ENCODE assay signal across 1 cellular context in the genomic region with DNA sequence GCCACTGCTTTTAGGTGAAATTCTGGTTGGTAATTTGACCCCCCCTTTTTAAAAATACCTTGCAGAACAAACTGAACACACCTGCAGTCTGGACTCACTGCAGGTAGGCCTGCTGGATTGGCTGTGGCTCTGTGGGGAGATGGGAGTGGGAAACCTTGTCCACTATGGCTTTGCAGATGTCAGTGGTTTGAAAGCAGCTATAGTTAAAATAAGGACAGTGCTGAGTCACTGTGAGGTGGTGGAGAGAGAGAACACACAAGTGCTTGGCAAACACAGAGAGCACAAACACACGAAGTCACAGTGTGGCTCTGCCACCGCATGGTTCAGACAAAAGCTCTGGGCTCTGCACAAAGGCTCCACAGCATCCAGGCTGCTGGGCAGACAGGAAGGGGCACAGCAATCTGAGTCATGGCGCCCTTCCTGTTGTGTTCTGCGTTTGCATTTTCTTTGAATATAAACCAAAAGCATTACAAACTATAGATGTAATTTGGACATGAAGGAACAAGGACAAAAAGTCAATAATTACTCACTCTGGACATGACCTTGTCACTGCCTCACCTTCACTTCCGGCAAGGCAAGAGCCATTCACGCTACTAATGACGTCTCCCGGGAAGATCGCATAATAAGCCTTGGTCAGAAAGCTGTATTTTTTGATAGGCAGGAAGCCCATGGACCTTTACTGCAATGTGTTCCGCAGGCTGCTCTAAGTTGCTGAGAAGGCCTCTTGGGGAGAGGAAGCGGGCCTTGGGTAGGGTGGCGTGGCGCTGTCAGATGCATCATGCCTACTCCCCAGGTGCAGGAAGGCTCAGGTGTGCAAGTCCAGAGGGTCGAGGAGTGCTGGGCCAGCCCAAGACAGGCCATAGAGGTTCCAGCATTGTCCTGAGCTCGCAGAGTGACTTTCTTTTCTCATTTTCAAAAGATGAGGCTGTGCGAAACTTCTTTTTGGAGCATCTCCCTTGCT.
TF ChIP-seq lines count a peak whose summit lies in the region.

No MANE protein-coding gene starts in this region.

TF ChIP-seq in HepG2, 621 proteins besides CTCF, POLR2A, EP300 and RAD21 (continued from another document and continues in another):
- TF ChIP-seq, protein P1, sequence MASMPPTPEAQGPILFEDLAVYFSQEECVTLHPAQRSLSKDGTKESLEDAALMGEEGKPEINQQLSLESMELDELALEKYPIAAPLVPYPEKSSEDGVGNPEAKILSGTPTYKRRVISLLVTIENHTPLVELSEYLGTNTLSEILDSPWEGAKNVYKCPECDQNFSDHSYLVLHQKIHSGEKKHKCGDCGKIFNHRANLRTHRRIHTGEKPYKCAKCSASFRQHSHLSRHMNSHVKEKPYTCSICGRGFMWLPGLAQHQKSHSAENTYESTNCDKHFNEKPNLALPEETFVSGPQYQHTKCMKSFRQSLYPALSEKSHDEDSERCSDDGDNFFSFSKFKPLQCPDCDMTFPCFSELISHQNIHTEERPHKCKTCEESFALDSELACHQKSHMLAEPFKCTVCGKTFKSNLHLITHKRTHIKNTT (CRISPR knock-in tag; IDR thresholded peaks at IDR 0.05) = no peak
- TF ChIP-seq SP5 (CRISPR knock-in tag; IDR thresholded peaks at IDR 0.05; ENCODE audit: borderline replicate concordance, low read depth) = no peak
- 0 out of 2 replicates have a peak, but pooled peaks have one; percentile 16 for TF ChIP-seq RBFOX2 (IDR thresholded peaks at IDR 0.05; ENCODE audit: low read depth, low read length)
- peak; percentile 73 for TF ChIP-seq RNF2 (conservative IDR thresholded peaks at IDR 0.05; ENCODE audit: low read depth)
- TF ChIP-seq ZNF510 (CRISPR knock-in tag; IDR thresholded peaks at IDR 0.05; ENCODE audit: low read depth) = 0 out of 2 replicates have a peak, but pooled peaks have one; percentile 59
- TF ChIP-seq, protein P2, sequence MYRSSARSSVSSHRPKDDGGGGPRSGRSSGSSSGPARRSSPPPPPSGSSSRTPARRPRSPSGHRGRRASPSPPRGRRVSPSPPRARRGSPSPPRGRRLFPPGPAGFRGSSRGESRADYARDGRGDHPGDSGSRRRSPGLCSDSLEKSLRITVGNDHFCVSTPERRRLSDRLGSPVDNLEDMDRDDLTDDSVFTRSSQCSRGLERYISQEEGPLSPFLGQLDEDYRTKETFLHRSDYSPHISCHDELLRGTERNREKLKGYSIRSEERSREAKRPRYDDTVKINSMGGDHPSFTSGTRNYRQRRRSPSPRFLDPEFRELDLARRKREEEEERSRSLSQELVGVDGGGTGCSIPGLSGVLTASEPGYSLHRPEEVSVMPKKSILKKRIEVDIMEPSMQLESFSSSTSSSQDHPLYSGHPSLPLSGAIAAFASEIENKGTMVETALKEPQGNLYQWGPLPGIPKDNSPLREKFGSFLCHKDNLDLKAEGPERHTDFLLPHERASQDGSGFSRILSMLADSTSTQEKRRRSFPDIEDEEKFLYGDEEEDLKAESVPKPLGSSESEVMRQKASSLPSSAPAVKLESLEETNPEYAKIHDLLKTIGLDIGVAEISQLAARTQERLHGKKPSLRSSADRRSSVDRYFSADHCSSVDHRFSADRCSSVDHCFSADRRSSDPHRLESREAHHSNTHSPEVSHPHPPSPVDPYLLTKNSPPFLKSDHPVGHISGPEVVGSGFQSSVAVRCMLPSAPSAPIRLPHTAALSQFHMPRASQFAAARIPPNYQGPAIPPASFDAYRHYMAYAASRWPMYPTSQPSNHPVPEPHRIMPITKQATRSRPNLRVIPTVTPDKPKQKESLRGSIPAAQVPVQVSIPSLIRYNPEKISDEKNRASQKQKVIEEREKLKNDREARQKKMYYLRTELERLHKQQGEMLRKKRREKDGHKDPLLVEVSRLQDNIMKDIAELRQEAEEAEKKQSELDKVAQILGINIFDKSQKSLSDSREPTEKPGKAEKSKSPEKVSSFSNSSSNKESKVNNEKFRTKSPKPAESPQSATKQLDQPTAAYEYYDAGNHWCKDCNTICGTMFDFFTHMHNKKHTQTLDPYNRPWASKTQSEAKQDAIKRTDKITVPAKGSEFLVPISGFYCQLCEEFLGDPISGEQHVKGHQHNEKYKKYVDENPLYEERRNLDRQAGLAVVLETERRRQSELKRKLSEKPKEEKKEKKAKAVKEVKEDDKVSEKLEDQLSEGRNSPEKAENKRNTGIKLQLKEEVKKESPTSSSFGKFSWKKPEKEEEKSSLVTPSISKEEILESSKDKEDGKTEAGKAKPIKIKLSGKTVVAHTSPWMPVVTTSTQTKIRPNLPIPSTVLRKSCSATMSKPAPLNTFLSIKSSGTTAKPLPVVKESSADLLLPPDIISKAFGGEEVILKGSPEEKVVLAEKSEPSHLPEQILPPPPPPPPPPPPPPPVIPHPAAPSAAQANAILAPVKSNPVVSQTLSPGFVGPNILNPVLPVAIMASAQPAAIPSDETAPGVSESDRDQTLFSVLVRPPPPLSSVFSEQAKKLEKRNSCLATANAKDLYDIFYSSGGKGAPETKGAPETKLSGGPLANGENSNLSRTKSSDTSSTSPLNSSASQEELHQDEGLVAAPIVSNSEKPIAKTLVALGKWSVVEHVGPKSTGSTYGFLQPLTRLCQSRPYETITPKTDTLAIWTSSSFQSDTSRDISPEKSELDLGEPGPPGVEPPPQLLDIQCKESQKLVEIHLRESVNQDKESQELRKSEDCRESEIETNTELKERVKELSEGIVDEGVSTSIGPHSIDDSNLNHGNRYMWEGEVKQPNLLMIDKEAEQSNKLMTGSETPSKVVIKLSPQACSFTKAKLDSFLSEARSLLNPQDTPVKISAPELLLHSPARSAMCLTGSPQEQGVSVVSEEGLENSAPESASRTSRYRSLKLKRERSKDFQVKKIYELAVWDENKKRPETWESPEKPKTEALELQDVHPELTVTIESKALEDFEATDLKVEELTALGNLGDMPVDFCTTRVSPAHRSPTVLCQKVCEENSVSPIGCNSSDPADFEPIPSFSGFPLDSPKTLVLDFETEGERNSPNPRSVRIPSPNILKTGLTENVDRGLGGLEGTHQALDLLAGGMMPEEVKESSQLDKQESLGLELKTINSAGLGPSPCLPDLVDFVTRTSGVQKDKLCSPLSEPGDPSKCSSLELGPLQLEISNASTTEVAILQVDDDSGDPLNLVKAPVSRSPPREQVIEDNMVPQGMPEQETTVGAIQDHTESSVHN (CRISPR knock-in tag; IDR thresholded peaks at IDR 0.05) = no peak
- no peak for TF ChIP-seq MXD4 (CRISPR knock-in tag; IDR thresholded peaks at IDR 0.05)
- no peak for TF ChIP-seq XRCC5 (optimal IDR thresholded peaks at IDR 0.05; ENCODE audit: low read length)
- peak; percentile 84 for TF ChIP-seq MAFF (IDR thresholded peaks at IDR 0.05; ENCODE audit: low read depth, low read length)
- TF ChIP-seq HDAC1 (CRISPR knock-in tag; IDR thresholded peaks at IDR 0.05) = peak; percentile 34; the same call in 1 of the 2 replicates
- 0 out of 2 replicates have a peak, but pooled peaks have one; percentile 45 for TF ChIP-seq ZNF598 (CRISPR knock-in tag; IDR thresholded peaks at IDR 0.05; ENCODE audit: borderline replicate concordance)
- TF ChIP-seq ZSCAN20 (CRISPR knock-in tag; IDR thresholded peaks at IDR 0.05; ENCODE audit: borderline replicate concordance) = no peak
- no peak for TF ChIP-seq ZBTB1 (CRISPR knock-in tag; IDR thresholded peaks at IDR 0.05; ENCODE audit: borderline replicate concordance)
- peak; percentile 96 for TF ChIP-seq NFE2 (CRISPR knock-in tag; IDR thresholded peaks at IDR 0.05)
- TF ChIP-seq ZNF235 (CRISPR knock-in tag; IDR thresholded peaks at IDR 0.05; ENCODE audit: borderline replicate concordance) = no peak
- no peak for TF ChIP-seq ZNF816 (CRISPR knock-in tag; IDR thresholded peaks at IDR 0.05; ENCODE audit: borderline replicate concordance)
- TF ChIP-seq ISL2 (CRISPR knock-in tag; IDR thresholded peaks at IDR 0.05) = no peak
- TF ChIP-seq SMAD1 (CRISPR knock-in tag; IDR thresholded peaks at IDR 0.05; ENCODE audit: borderline replicate concordance, low read depth) = no peak
- TF ChIP-seq SALL1 (CRISPR knock-in tag; IDR thresholded peaks at IDR 0.05) = peak; percentile 52
- TF ChIP-seq ASH2L (IDR thresholded peaks at IDR 0.05; ENCODE audit: insufficient read length, low read depth, low read length) = peak; percentile 23
- TF ChIP-seq ZBTB7B (CRISPR knock-in tag; IDR thresholded peaks at IDR 0.05) = no peak
- no peak for TF ChIP-seq EHMT2 (IDR thresholded peaks at IDR 0.05; ENCODE audit: borderline replicate concordance, low read depth, low read length)
- no peak for TF ChIP-seq ZNF260 (CRISPR knock-in tag; IDR thresholded peaks at IDR 0.05; ENCODE audit: borderline replicate concordance, low read depth)
- TF ChIP-seq PCBP1 (IDR thresholded peaks at IDR 0.05; ENCODE audit: borderline replicate concordance, low read depth, low read length) = no peak
- no peak for TF ChIP-seq ZNF543 (CRISPR knock-in tag; IDR thresholded peaks at IDR 0.05)
- TF ChIP-seq FOSL1 (CRISPR knock-in tag; IDR thresholded peaks at IDR 0.05; ENCODE audit: borderline replicate concordance) = peak; percentile 57; the same call in 1 of the 2 replicates
- TF ChIP-seq ZZZ3 (CRISPR knock-in tag; IDR thresholded peaks at IDR 0.05; ENCODE audit: borderline replicate concordance) = 0 out of 2 replicates have a peak, but pooled peaks have one; percentile 54
- TF ChIP-seq ESRRA (CRISPR knock-in tag; IDR thresholded peaks at IDR 0.05; ENCODE audit: low read depth) = peak; percentile 53; the same call in 1 of the 2 replicates
- TF ChIP-seq HNRNPUL1 (IDR thresholded peaks at IDR 0.05; ENCODE audit: low read depth, low read length) = no peak
- TF ChIP-seq RARA (CRISPR knock-in tag; IDR thresholded peaks at IDR 0.05) = peak; percentile 67
- no peak for TF ChIP-seq ZNF224 (CRISPR knock-in tag; IDR thresholded peaks at IDR 0.05)
- no peak for TF ChIP-seq ZFP90 (CRISPR knock-in tag; IDR thresholded peaks at IDR 0.05; ENCODE audit: borderline replicate concordance)
- TF ChIP-seq NFYC (CRISPR knock-in tag; IDR thresholded peaks at IDR 0.05) = no peak
- TF ChIP-seq FOXO1 (CRISPR knock-in tag; IDR thresholded peaks at IDR 0.05) = peak; percentile 57; the same call in 1 of the 2 replicates
- TF ChIP-seq ATF2 (CRISPR knock-in tag; IDR thresholded peaks at IDR 0.05) = peak; percentile 32
- TF ChIP-seq NBN (conservative IDR thresholded peaks at IDR 0.05) = no peak
- no peak for TF ChIP-seq MAF1 (CRISPR knock-in tag; IDR thresholded peaks at IDR 0.05; ENCODE audit: borderline replicate concordance)
- TF ChIP-seq THRA (CRISPR knock-in tag; IDR thresholded peaks at IDR 0.05; ENCODE audit: borderline replicate concordance) = peak; percentile 82; the same call in 1 of the 2 replicates
- TF ChIP-seq ZNF12 (CRISPR knock-in tag; IDR thresholded peaks at IDR 0.05) = peak; percentile 43; the same call in 1 of the 2 replicates
- TF ChIP-seq ZNF280D (CRISPR knock-in tag; IDR thresholded peaks at IDR 0.05) = no peak
- TF ChIP-seq KMT2A (CRISPR knock-in tag; IDR thresholded peaks at IDR 0.05) = no peak
- peak; percentile 84; the same call in 1 of the 2 replicates for TF ChIP-seq MEIS1 (CRISPR knock-in tag; IDR thresholded peaks at IDR 0.05; ENCODE audit: borderline replicate concordance)
- TF ChIP-seq TRIM22 (IDR thresholded peaks at IDR 0.05) = no peak
- TF ChIP-seq GATAD2A (CRISPR knock-in tag; IDR thresholded peaks at IDR 0.05) = peak; percentile 85
